8 cellular contexts compared by ENCODE assay signal in the genomic region with DNA sequence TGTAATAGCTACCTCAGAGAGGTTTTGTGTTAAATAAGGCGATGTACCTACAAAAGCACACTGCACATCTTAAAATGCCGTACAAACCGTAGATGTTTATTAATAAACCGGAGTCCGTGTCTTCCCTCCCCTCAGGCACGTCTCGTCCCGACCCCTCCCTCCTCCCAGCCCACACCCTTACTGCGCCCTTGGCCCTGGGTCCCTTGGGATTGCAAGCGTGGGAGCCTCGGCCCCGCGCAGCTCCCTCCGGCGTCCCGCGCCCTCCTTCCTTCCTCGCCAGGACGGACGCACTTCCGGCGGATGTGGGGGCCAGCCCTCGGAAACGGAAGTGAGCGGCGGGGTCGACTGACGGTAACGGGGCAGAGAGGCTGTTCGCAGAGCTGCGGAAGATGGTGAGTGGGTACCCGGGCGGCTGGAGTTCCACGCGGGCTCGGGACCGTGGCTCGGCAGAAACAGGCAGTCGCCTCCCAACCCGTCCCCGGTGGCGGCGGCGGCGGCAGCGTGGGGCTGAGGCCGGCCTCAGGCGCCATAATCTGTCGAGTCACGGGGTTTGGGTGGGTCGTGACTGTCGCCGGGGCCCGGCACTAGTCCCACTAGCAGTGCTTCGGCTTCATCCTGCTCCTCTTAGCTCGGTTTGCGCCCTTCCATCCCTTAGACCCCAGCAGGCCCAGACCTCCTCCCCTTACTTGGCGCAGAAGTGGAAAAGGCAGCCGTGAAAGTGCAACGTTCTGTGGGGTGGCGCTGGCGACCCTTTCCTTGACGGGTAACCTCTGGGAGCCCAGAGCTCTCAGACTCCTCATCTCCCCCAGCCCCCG. TPM values are rescaled to one million over a fixed set of nuclear protein-coding genes. Genes with fewer than 3 reads are reported as not detected.
DNase-seq lines count a peak whose midpoint lies in the region; ATAC-seq and TF ChIP-seq lines count a peak whose summit lies in the region.

A gene with protein sequence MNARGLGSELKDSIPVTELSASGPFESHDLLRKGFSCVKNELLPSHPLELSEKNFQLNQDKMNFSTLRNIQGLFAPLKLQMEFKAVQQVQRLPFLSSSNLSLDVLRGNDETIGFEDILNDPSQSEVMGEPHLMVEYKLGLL (plus strand): TSS at position 335 of the 815 bp plus-strand sequence. CDS start 55 bp downstream, at position 390.

- no peaks in the 10 kb centered on the region for H3K27me3 ChIP-seq in parathyroid adenoma (ENCODE audit: control insufficient read depth, insufficient read depth, low read length)
- no peaks in the 10 kb centered on the region for H3K27me3 ChIP-seq in tibial artery

- peak within 1 kb of the TSS; percentile 86 for H3K4me2 ChIP-seq in parathyroid adenoma (ENCODE audit: low read length)

- DNase-seq in NCI-H1092 (lab: John Stamatoyannopoulos, UW) (peak; percentile 91), SW480 (ENCODE audit: low spot score) (peak; percentile 89), Right ventricle myocardium superior (peak; percentile 96), tibial artery (peak; percentile 92 to 96)
- DNase-seq in activated naive CD8-positive, alpha-beta T cell treated with anti-CD3 and anti-CD28 coated beads, Interleukin-2, amount 50 U/mL, for 24 hours = peak; percentile 95

- H3K27ac Mint-ChIP-seq in activated naive CD8-positive, alpha-beta T cell treated with anti-CD3 and anti-CD28 coated beads, Interleukin-2, amount 50 U/mL, for 24 hours = peak within 1 kb of the TSS; percentile 98

- H3K4me1 Mint-ChIP-seq in activated naive CD8-positive, alpha-beta T cell treated with anti-CD3 and anti-CD28 coated beads, Interleukin-2, amount 50 U/mL, for 24 hours = peaks cover 55% of the 10 kb centered on the region

- H3K9ac ChIP-seq in parathyroid adenoma = peak within 1 kb of the TSS; percentile 1

- no peaks in the 10 kb centered on the region for H3K36me3 ChIP-seq in parathyroid adenoma (ENCODE audit: control insufficient read depth, insufficient read depth, low read length)
- peaks cover 17 to 19% (median 19%) of the 10 kb centered on the region in 3 donors for H3K36me3 ChIP-seq in tibial artery

- peak; percentile 95 for TF ChIP-seq POLR2A in GM10847 (IDR thresholded peaks at IDR 0.05; ENCODE audit: extremely low read depth, insufficient read length)

- no peak for TF ChIP-seq CTCF in parathyroid adenoma (IDR thresholded peaks at IDR 0.05)
- no peak for TF ChIP-seq CTCF in tibial artery (IDR thresholded peaks at IDR 0.05)

- H3K4me1 ChIP-seq in parathyroid adenoma = peaks cover 7% of the 10 kb centered on the region
- peaks cover 0 to 41% (median 32%) of the 10 kb centered on the region in 4 donors for H3K4me1 ChIP-seq in tibial artery

- H3K27me3 Mint-ChIP-seq in activated naive CD8-positive, alpha-beta T cell treated with anti-CD3 and anti-CD28 coated beads, Interleukin-2, amount 50 U/mL, for 24 hours = no peaks in the 10 kb centered on the region

- H3K9me3 ChIP-seq in parathyroid adenoma (ENCODE audit: control insufficient read depth, low read length) (no peaks in the 10 kb centered on the region), tibial artery (no peaks in the 10 kb centered on the region)

- intact Hi-C loops in Right ventricle myocardium superior (cut with DNase I) (no loop called here), tibial artery (cut with DNase I; ENCODE audit: low total_unique reads) (loop anchor here (5.0 kb wide), 1 partner anchor 58 kb away; a partner anchor contains a TSS)

- H3K4me3 ChIP-seq in parathyroid adenoma (ENCODE audit: low read depth, low read length) (peak within 1 kb of the TSS; percentile 83), tibial artery (peak within 1 kb of the TSS; percentile 86 to 98)

- peak within 1 kb of the TSS; percentile 87 for H3K4me3 Mint-ChIP-seq in activated naive CD8-positive, alpha-beta T cell treated with anti-CD3 and anti-CD28 coated beads, Interleukin-2, amount 50 U/mL, for 24 hours

- H3K9me3 Mint-ChIP-seq in activated naive CD8-positive, alpha-beta T cell treated with anti-CD3 and anti-CD28 coated beads, Interleukin-2, amount 50 U/mL, for 24 hours = no peaks in the 10 kb centered on the region

- ATAC-seq in HG02571 (IDR thresholded peaks at IDR 0.05; ENCODE audit: unreplicated experiment) = peak; percentile 96
- ATAC-seq in activated naive CD8-positive, alpha-beta T cell treated with anti-CD3 and anti-CD28 coated beads, Interleukin-2, amount 50 U/mL, for 24 hours = peak; percentile 94
- ATAC-seq in Right ventricle myocardium superior (ENCODE audit: poor library complexity) = peak; percentile 99

- peak within 1 kb of the TSS; percentile 89 for H3K27ac ChIP-seq in parathyroid adenoma
- peak within 1 kb of the TSS; percentile 88 to 95 for H3K27ac ChIP-seq in tibial artery

- peak within 1 kb of the TSS; percentile 57 for H2AFZ ChIP-seq in parathyroid adenoma

- H3K36me3 Mint-ChIP-seq in activated naive CD8-positive, alpha-beta T cell treated with anti-CD3 and anti-CD28 coated beads, Interleukin-2, amount 50 U/mL, for 24 hours (ENCODE audit: low read depth) = peaks cover 43% of the 10 kb centered on the region

- H3K79me2 ChIP-seq in parathyroid adenoma = peaks cover 11% of the 10 kb centered on the region

RNA-seq across cellular contexts. Expression of the gene that starts here (rescaled TPM):
- total RNA-seq in Right ventricle myocardium superior = 112 TPM

Comparison
In these comparisons a context has a peak if more than half of its experiments do, and no peak if none do; other contexts are left out.
1. Peak in every context shown above with its lines: DNase-seq, ATAC-seq, H3K4me3 ChIP-seq and H3K27ac ChIP-seq.